Comparison of ENCODE assay signal across 12 cellular contexts in genomic region chr3:50594253-50594785, GRCh38. TPM values are rescaled to one million over a fixed set of nuclear protein-coding genes. Genes with fewer than 3 reads are reported as not detected.
DNase-seq lines count a peak whose midpoint lies in the region; ATAC-seq and TF ChIP-seq lines count a peak whose summit lies in the region.
"Had no signal": no experiment of that assay in that cellular context is flagged by ENCODE, and none has a peak within 500 bp of the region (broad histone marks: within the 10 kb centered on the region; RNA-seq: fewer than 3 reads in every experiment).

No MANE protein-coding gene starts in this region.

- no peaks in the 10 kb centered on the region for H3K27me3 Mint-ChIP-seq in activated CD8-positive, alpha-beta memory T cell treated with anti-CD3 and anti-CD28 coated beads, Interleukin-2, amount 10 ng/mL, durations not matched to agents 7 days and 5 days
- H3K27me3 Mint-ChIP-seq in activated T-helper 1 cell treated with anti-CD3 and anti-CD28 coated beads, Interleukin-12 subunit alpha, Interleukin-12 subunit beta, Interleukin-2, Interleukin-4 antibody, amounts not matched to agents 30 ng/mL and 10 ng/mL and 1 ng/mL, durations not matched to agents 14 hours and 24 hours and 36 hours (ENCODE audit: insufficient read depth) = no peaks in the 10 kb centered on the region
- no peaks in the 10 kb centered on the region for H3K27me3 Mint-ChIP-seq in neural crest cell (ENCODE audit: low read depth)

- DNase-seq in activated CD8-positive, alpha-beta memory T cell treated with anti-CD3 and anti-CD28 coated beads, Interleukin-2, amount 10 ng/mL, durations not matched to agents 7 days and 5 days = no peak
- no peak for DNase-seq in activated CD8-positive, alpha-beta memory T cell treated with anti-CD3 and anti-CD28 coated beads, Interleukin-2, amount 50 U/mL, for 4 hours
- DNase-seq in activated T-helper 1 cell treated with anti-CD3 and anti-CD28 coated beads, Interleukin-12 subunit alpha, Interleukin-12 subunit beta, Interleukin-2, Interleukin-4 antibody, amounts not matched to agents 30 ng/mL and 10 ng/mL and 1 ng/mL, durations not matched to agents 14 hours and 24 hours and 36 hours (ENCODE audit: low spot score) = no peak
- no peak for DNase-seq in neural crest cell (ENCODE audit: low read depth, low spot score)
- no peak for DNase-seq in pons (ENCODE audit: low spot score)
- DNase-seq in DMS79 (lab: John Stamatoyannopoulos, UW) = no peak
- DNase-seq: ACHN, amygdala, NCI-H187 treated with DMSO at 0.1 percent for 48 hours, nephron progenitor cell, retina, SIG-M5 had no signal

- ATAC-seq in activated CD8-positive, alpha-beta memory T cell treated with anti-CD3 and anti-CD28 coated beads, Interleukin-2, amount 10 ng/mL, durations not matched to agents 7 days and 5 days = no peak

- H3K36me3 Mint-ChIP-seq in activated CD8-positive, alpha-beta memory T cell treated with anti-CD3 and anti-CD28 coated beads, Interleukin-2, amount 10 ng/mL, durations not matched to agents 7 days and 5 days = peaks cover 8% of the 10 kb centered on the region
- peaks cover 16% of the 10 kb centered on the region for H3K36me3 Mint-ChIP-seq in activated T-helper 1 cell treated with anti-CD3 and anti-CD28 coated beads, Interleukin-12 subunit alpha, Interleukin-12 subunit beta, Interleukin-2, Interleukin-4 antibody, amounts not matched to agents 30 ng/mL and 10 ng/mL and 1 ng/mL, durations not matched to agents 14 hours and 24 hours and 36 hours (ENCODE audit: low read depth)
- no peaks in the 10 kb centered on the region for H3K36me3 Mint-ChIP-seq in neural crest cell (ENCODE audit: low read depth)

- no peak overlapping the region for H3K4me3 Mint-ChIP-seq in activated CD8-positive, alpha-beta memory T cell treated with anti-CD3 and anti-CD28 coated beads, Interleukin-2, amount 10 ng/mL, durations not matched to agents 7 days and 5 days
- peak overlapping the region; percentile 0 for H3K4me3 Mint-ChIP-seq in activated T-helper 1 cell treated with anti-CD3 and anti-CD28 coated beads, Interleukin-12 subunit alpha, Interleukin-12 subunit beta, Interleukin-2, Interleukin-4 antibody, amounts not matched to agents 30 ng/mL and 10 ng/mL and 1 ng/mL, durations not matched to agents 14 hours and 24 hours and 36 hours
- H3K4me3 Mint-ChIP-seq in neural crest cell = no peak overlapping the region
- H3K4me3 Mint-ChIP-seq: nephron progenitor cell had no signal

- no peaks in the 10 kb centered on the region for H3K9me3 Mint-ChIP-seq in activated CD8-positive, alpha-beta memory T cell treated with anti-CD3 and anti-CD28 coated beads, Interleukin-2, amount 10 ng/mL, durations not matched to agents 7 days and 5 days (ENCODE audit: low read depth)
- no peaks in the 10 kb centered on the region for H3K9me3 Mint-ChIP-seq in activated T-helper 1 cell treated with anti-CD3 and anti-CD28 coated beads, Interleukin-12 subunit alpha, Interleukin-12 subunit beta, Interleukin-2, Interleukin-4 antibody, amounts not matched to agents 30 ng/mL and 10 ng/mL and 1 ng/mL, durations not matched to agents 14 hours and 24 hours and 36 hours
- no peaks in the 10 kb centered on the region for H3K9me3 Mint-ChIP-seq in neural crest cell
- H3K9me3 Mint-ChIP-seq: nephron progenitor cell had no signal

- CTCF ChIA-PET in activated CD8-positive, alpha-beta memory T cell treated with anti-CD3 and anti-CD28 coated beads, Interleukin-2, amount 10 ng/mL, durations not matched to agents 7 days and 5 days (lab: Charles Lee) = interaction anchor here (1.1 to 10.3 kb wide), 4 partner anchors 8 to 21 kb away, joined by 3 to 347 read pairs (median 84); partner anchors contain the start of genes C3orf18 and HEMK1

- no peak for TF ChIP-seq CTCF in neural crest cell (conservative IDR thresholded peaks at IDR 0.05)

- H3K4me1 Mint-ChIP-seq in activated CD8-positive, alpha-beta memory T cell treated with anti-CD3 and anti-CD28 coated beads, Interleukin-2, amount 10 ng/mL, durations not matched to agents 7 days and 5 days = peaks cover 83% of the 10 kb centered on the region
- peaks cover 78% of the 10 kb centered on the region for H3K4me1 Mint-ChIP-seq in activated T-helper 1 cell treated with anti-CD3 and anti-CD28 coated beads, Interleukin-12 subunit alpha, Interleukin-12 subunit beta, Interleukin-2, Interleukin-4 antibody, amounts not matched to agents 30 ng/mL and 10 ng/mL and 1 ng/mL, durations not matched to agents 14 hours and 24 hours and 36 hours (ENCODE audit: low read depth)
- H3K4me1 Mint-ChIP-seq in neural crest cell = no peaks in the 10 kb centered on the region
- H3K4me1 Mint-ChIP-seq: nephron progenitor cell had no signal

- intact Hi-C loops in activated T-helper 1 cell treated with anti-CD3 and anti-CD28 coated beads, Interleukin-12 subunit alpha, Interleukin-12 subunit beta, Interleukin-2, Interleukin-4 antibody, amounts not matched to agents 30 ng/mL and 10 ng/mL and 1 ng/mL, durations not matched to agents 14 hours and 24 hours and 36 hours (cut with micrococcal nuclease) = no loop called here

- H3K27ac Mint-ChIP-seq in activated CD8-positive, alpha-beta memory T cell treated with anti-CD3 and anti-CD28 coated beads, Interleukin-2, amount 10 ng/mL, durations not matched to agents 7 days and 5 days = peak overlapping the region; percentile 98
- H3K27ac Mint-ChIP-seq in activated T-helper 1 cell treated with anti-CD3 and anti-CD28 coated beads, Interleukin-12 subunit alpha, Interleukin-12 subunit beta, Interleukin-2, Interleukin-4 antibody, amounts not matched to agents 30 ng/mL and 10 ng/mL and 1 ng/mL, durations not matched to agents 14 hours and 24 hours and 36 hours = peak overlapping the region; percentile 98
- peak overlapping the region; percentile 27 for H3K27ac Mint-ChIP-seq in neural crest cell (ENCODE audit: unreplicated experiment)
- H3K27ac Mint-ChIP-seq: nephron progenitor cell had no signal

RNA-seq across cellular contexts. Expression of gene CISH, which starts 17.3 kb away (rescaled TPM):
- 100 to 1,000 TPM; 266 to 369 TPM for total RNA-seq in activated CD8-positive, alpha-beta memory T cell treated with anti-CD3 and anti-CD28 coated beads, Interleukin-2, amount 10 ng/mL, durations not matched to agents 7 days and 5 days
- total RNA-seq in activated T-helper 1 cell treated with anti-CD3 and anti-CD28 coated beads, Interleukin-12 subunit alpha, Interleukin-12 subunit beta, Interleukin-2, Interleukin-4 antibody, amounts not matched to agents 30 ng/mL and 10 ng/mL and 1 ng/mL, durations not matched to agents 14 hours and 24 hours and 36 hours = 334 and 341 TPM in 2 replicates
- total RNA-seq in neural crest cell = 8.1 and 8.6 TPM in 2 replicates

RNA-seq across cellular contexts. Expression of gene MAPKAPK3, which starts 22.6 kb away (rescaled TPM):
- 100 to 1,000 TPM; 156 to 175 TPM for total RNA-seq in activated CD8-positive, alpha-beta memory T cell treated with anti-CD3 and anti-CD28 coated beads, Interleukin-2, amount 10 ng/mL, durations not matched to agents 7 days and 5 days
- total RNA-seq in activated T-helper 1 cell treated with anti-CD3 and anti-CD28 coated beads, Interleukin-12 subunit alpha, Interleukin-12 subunit beta, Interleukin-2, Interleukin-4 antibody, amounts not matched to agents 30 ng/mL and 10 ng/mL and 1 ng/mL, durations not matched to agents 14 hours and 24 hours and 36 hours = 191 and 201 TPM in 2 replicates
- 37.0 and 38.8 TPM in 2 replicates for total RNA-seq in neural crest cell

RNA-seq across cellular contexts. Expression of gene HEMK1, which starts 25.0 kb away (rescaled TPM):
- 10 to 100 TPM; 49.9 to 61.3 TPM for total RNA-seq in activated CD8-positive, alpha-beta memory T cell treated with anti-CD3 and anti-CD28 coated beads, Interleukin-2, amount 10 ng/mL, durations not matched to agents 7 days and 5 days
- total RNA-seq in activated T-helper 1 cell treated with anti-CD3 and anti-CD28 coated beads, Interleukin-12 subunit alpha, Interleukin-12 subunit beta, Interleukin-2, Interleukin-4 antibody, amounts not matched to agents 30 ng/mL and 10 ng/mL and 1 ng/mL, durations not matched to agents 14 hours and 24 hours and 36 hours = 54.1 and 58.0 TPM in 2 replicates
- total RNA-seq in neural crest cell = 22.8 and 22.9 TPM in 2 replicates

RNA-seq across cellular contexts. Expression of gene C3orf18, which starts 26.8 kb away (rescaled TPM):
- 10 to 100 TPM; 15.6 to 17.8 TPM for total RNA-seq in activated CD8-positive, alpha-beta memory T cell treated with anti-CD3 and anti-CD28 coated beads, Interleukin-2, amount 10 ng/mL, durations not matched to agents 7 days and 5 days
- 21.5 and 21.9 TPM in 2 replicates for total RNA-seq in activated T-helper 1 cell treated with anti-CD3 and anti-CD28 coated beads, Interleukin-12 subunit alpha, Interleukin-12 subunit beta, Interleukin-2, Interleukin-4 antibody, amounts not matched to agents 30 ng/mL and 10 ng/mL and 1 ng/mL, durations not matched to agents 14 hours and 24 hours and 36 hours
- 12.7 and 13.1 TPM in 2 replicates for total RNA-seq in neural crest cell

Comparison
In these comparisons a context has a peak if more than half of its experiments do, and no peak if none do; other contexts are left out.
1. H3K27ac Mint-ChIP-seq: peak in every context shown above with its lines; median percentile 98 in activated CD8-positive, alpha-beta memory T cell treated with anti-CD3 and anti-CD28 coated beads, Interleukin-2, amount 10 ng/mL, durations not matched to agents 7 days and 5 days; 98 in activated T-helper 1 cell treated with anti-CD3 and anti-CD28 coated beads, Interleukin-12 subunit alpha, Interleukin-12 subunit beta, Interleukin-2, Interleukin-4 antibody, amounts not matched to agents 30 ng/mL and 10 ng/mL and 1 ng/mL, durations not matched to agents 14 hours and 24 hours and 36 hours; 27 in neural crest cell.
2. RNA of gene CISH, which starts 17.3 kb away (total RNA-seq): 266 to 369 TPM in activated CD8-positive, alpha-beta memory T cell treated with anti-CD3 and anti-CD28 coated beads, Interleukin-2, amount 10 ng/mL, durations not matched to agents 7 days and 5 days and 334 to 341 TPM in activated T-helper 1 cell treated with anti-CD3 and anti-CD28 coated beads, Interleukin-12 subunit alpha, Interleukin-12 subunit beta, Interleukin-2, Interleukin-4 antibody, amounts not matched to agents 30 ng/mL and 10 ng/mL and 1 ng/mL, durations not matched to agents 14 hours and 24 hours and 36 hours; 8.1 to 8.6 TPM in neural crest cell; every median in the first group is over 10 times any median in the second.